Comparison of ENCODE assay signal across 8 cellular contexts in the genomic region with DNA sequence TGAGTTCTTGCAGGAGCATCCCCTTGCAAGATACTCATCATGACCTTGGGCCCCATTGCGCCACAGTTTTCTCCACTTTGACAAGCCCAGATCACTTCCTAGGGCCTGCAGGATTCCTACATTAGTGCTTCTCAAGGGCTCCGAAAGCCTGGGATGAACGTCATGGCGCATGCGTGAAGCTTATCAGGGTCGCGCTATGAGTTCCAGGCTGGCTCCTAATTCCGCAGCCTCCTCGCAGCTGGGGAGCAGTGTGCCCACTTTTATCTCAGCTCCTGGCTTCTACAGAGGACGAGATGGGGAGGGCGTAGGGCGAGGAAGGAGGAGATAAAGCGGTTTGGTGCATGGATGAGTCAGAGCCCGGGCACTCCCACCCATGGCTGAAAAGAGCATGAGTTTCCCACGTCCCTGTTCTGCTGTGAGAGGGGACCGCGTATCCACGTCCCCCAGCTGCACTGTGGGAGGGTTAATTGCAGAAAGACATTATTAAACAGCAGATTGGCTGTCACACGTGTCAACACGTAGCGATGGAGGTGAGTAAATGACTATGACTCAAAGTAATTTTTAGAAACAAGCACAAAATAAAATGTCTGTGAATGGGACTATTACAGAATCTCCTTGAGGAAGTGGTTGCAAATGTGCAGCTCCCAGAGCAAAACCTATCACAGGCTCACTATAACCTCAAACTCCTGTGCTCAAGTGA.
DNase-seq lines count a peak whose midpoint lies in the region; ATAC-seq and TF ChIP-seq lines count a peak whose summit lies in the region.

No MANE protein-coding gene starts in this region.

- DNase-seq in GM03348 (ENCODE audit: low spot score) (peak; percentile 87), RWPE2 (ENCODE audit: low spot score) (no peak), fibroblast of pulmonary artery (ENCODE audit: low read depth) (peak; percentile 68), skeletal muscle cell (ENCODE audit: low read depth) (peak; percentile 43), cerebellum (ENCODE audit: low spot score) (no peak), medulla oblongata (ENCODE audit: extremely low spot score) (no peak), H7 (no peak), NCI-H2171 treated with DMSO at 0.1 percent for 48 hours (lab: John Stamatoyannopoulos, UW) (no peak)

- peak; percentile 85 for ATAC-seq in RWPE2 (ENCODE audit: low read depth)

- peaks cover 17% of the 10 kb centered on the region for H3K4me1 ChIP-seq in RWPE2 (ENCODE audit: insufficient read depth, poor library complexity, severe bottlenecking)

- peak overlapping the region; percentile 7 for H3K27ac ChIP-seq in RWPE2 (ENCODE audit: poor library complexity, severe bottlenecking)

- H3K36me3 ChIP-seq in RWPE2 (ENCODE audit: low read depth) (no peaks in the 10 kb centered on the region), H7 (replicated peaks; ENCODE audit: control insufficient read depth, insufficient read depth, low read length) (no peaks in the 10 kb centered on the region)

- H3K27me3 ChIP-seq in RWPE2 (ENCODE audit: insufficient read depth, poor library complexity, severe bottlenecking) (no peaks in the 10 kb centered on the region), H7 (ENCODE audit: control insufficient read depth, insufficient read depth, low read length) (no peaks in the 10 kb centered on the region)

- TF ChIP-seq CTCF in RWPE2 (IDR thresholded peaks at IDR 0.05; ENCODE audit: poor library complexity, severe bottlenecking) (no peak), fibroblast of pulmonary artery (IDR thresholded peaks at IDR 0.05; ENCODE audit: low read length, missing control alignments) (no peak)

- no peaks in the 10 kb centered on the region for H3K9me3 ChIP-seq in RWPE2 (ENCODE audit: severe bottlenecking)

- H3K4me3 ChIP-seq in RWPE2 (ENCODE audit: severe bottlenecking) (no peak overlapping the region), fibroblast of pulmonary artery (replicated peaks; ENCODE audit: low read depth, low read length) (peak overlapping the region; percentile 38), skeletal muscle cell (ENCODE audit: low read depth, low read length) (no peak overlapping the region), H7 (ENCODE audit: insufficient read depth, low read depth, low read length) (no peak overlapping the region)

Comparison
In these comparisons a context has a peak if more than half of its experiments do, and no peak if none do; other contexts are left out.
1. DNase-seq: peak in GM03348 (single experiment), fibroblast of pulmonary artery (single experiment) and skeletal muscle cell (single experiment); none in RWPE2 (single experiment), cerebellum (single experiment), medulla oblongata (single experiment), H7 (single experiment) and NCI-H2171 treated with DMSO at 0.1 percent for 48 hours (single experiment).